ENCODE assay signal across 8 cellular contexts in genomic region chr9:99368341-99369326, GRCh38.
A peak's percentile ranks its signal among the peaks of the same experiment; 100 is the strongest.
DNase-seq lines count a peak whose midpoint lies in the region; ATAC-seq and TF ChIP-seq lines count a peak whose summit lies in the region.

No MANE protein-coding gene starts in this region.

- H3K27ac ChIP-seq in left ventricle myocardium inferior (replicated peaks), result peak overlapping the region; percentile 92

- POLR2A ChIA-PET in activated CD4-positive, alpha-beta T cell treated with anti-CD3 and anti-CD28 coated beads, Interleukin-2, amount 10 ng/mL, durations not matched to agents 7 days and 5 days (lab: Charles Lee), result no interaction called here

- H3K4me3 ChIP-seq in left ventricle myocardium inferior, result peak overlapping the region; percentile 65

- no peak for TF ChIP-seq CTCF in left ventricle myocardium inferior (IDR thresholded peaks at IDR 0.05; ENCODE audit: borderline replicate concordance)

- H3K4me1 ChIP-seq in left ventricle myocardium inferior, result peaks cover 32% of the 10 kb centered on the region

- H3K27me3 Mint-ChIP-seq in activated CD4-positive, alpha-beta T cell treated with anti-CD3 and anti-CD28 coated beads, Interleukin-2, amount 10 ng/mL, durations not matched to agents 7 days and 5 days, result peaks cover 27% of the 10 kb centered on the region

- H3K4me3 Mint-ChIP-seq in activated CD4-positive, alpha-beta T cell treated with anti-CD3 and anti-CD28 coated beads, Interleukin-2, amount 10 ng/mL, durations not matched to agents 7 days and 5 days, result peak overlapping the region; percentile 33

- CTCF ChIA-PET in activated CD4-positive, alpha-beta T cell treated with anti-CD3 and anti-CD28 coated beads, Interleukin-2, amount 10 ng/mL, durations not matched to agents 7 days and 5 days (lab: Charles Lee), result no interaction called here

- H3K4me1 Mint-ChIP-seq in activated CD4-positive, alpha-beta T cell treated with anti-CD3 and anti-CD28 coated beads, Interleukin-2, amount 10 ng/mL, durations not matched to agents 7 days and 5 days, result peaks cover 18% of the 10 kb centered on the region

- H3K9me3 ChIP-seq in left ventricle myocardium inferior (replicated peaks), result no peaks in the 10 kb centered on the region

- ATAC-seq in HG03378 (IDR thresholded peaks at IDR 0.05; ENCODE audit: unreplicated experiment), result peak; percentile 79

- no peaks in the 10 kb centered on the region for H3K36me3 ChIP-seq in left ventricle myocardium inferior

- no peaks in the 10 kb centered on the region for H3K9me3 Mint-ChIP-seq in activated CD4-positive, alpha-beta T cell treated with anti-CD3 and anti-CD28 coated beads, Interleukin-2, amount 10 ng/mL, durations not matched to agents 7 days and 5 days

- intact Hi-C loops in left ventricle myocardium inferior (cut with micrococcal nuclease), result no loop called here

- H3K27ac Mint-ChIP-seq in activated CD4-positive, alpha-beta T cell treated with anti-CD3 and anti-CD28 coated beads, Interleukin-2, amount 10 ng/mL, durations not matched to agents 7 days and 5 days, result peak overlapping the region; percentile 1

- no peaks in the 10 kb centered on the region for H3K36me3 Mint-ChIP-seq in activated CD4-positive, alpha-beta T cell treated with anti-CD3 and anti-CD28 coated beads, Interleukin-2, amount 10 ng/mL, durations not matched to agents 7 days and 5 days (ENCODE audit: low read depth)

- no peak for DNase-seq in activated CD4-positive, alpha-beta T cell treated with anti-CD3 and anti-CD28 coated beads, Interleukin-2, amount 10 ng/mL, durations not matched to agents 7 days and 5 days
- no peak for DNase-seq in activated CD4-positive, alpha-beta T cell treated with anti-CD3 and anti-CD28 coated beads for 1 hour
- peak; percentile 24 for DNase-seq in amniotic epithelial cell (ENCODE audit: low read depth)
- DNase-seq in left ventricle myocardium inferior, result peak; percentile 66
- peak; percentile 41 for DNase-seq in putamen (ENCODE audit: low spot score)
- DNase-seq in HuH-7.5 (ENCODE audit: low spot score), result no peak
- DNase-seq in OCI-M2 (lab: John Stamatoyannopoulos, UW; ENCODE audit: unreplicated experiment), result no peak

- H3K27me3 ChIP-seq in left ventricle myocardium inferior (ENCODE audit: low read depth), result peaks cover 3% of the 10 kb centered on the region

Comparison
In these comparisons a context has a peak if more than half of its experiments do, and no peak if none do; other contexts are left out.
1. DNase-seq: peak in amniotic epithelial cell (single experiment), left ventricle myocardium inferior (single experiment) and putamen (single experiment); none in activated CD4-positive, alpha-beta T cell treated with anti-CD3 and anti-CD28 coated beads, Interleukin-2, amount 10 ng/mL, durations not matched to agents 7 days and 5 days (single experiment), activated CD4-positive, alpha-beta T cell treated with anti-CD3 and anti-CD28 coated beads for 1 hour (single experiment), HuH-7.5 (single experiment) and OCI-M2 (single experiment).